In genomic region chr1:185938396-185938795, GRCh38 we compare ENCODE assay signal across 1 cellular context.
TF ChIP-seq lines count a peak whose summit lies in the region.

No MANE protein-coding gene starts in this region.

TF ChIP-seq in WTC11, 78 proteins besides CTCF, POLR2A, EP300 and RAD21 (continued from another document):
- TF ChIP-seq ARID4B (CRISPR knock-in tag; IDR thresholded peaks at IDR 0.05; ENCODE audit: borderline replicate concordance): no peak
- no peak for TF ChIP-seq ATF2 (CRISPR knock-in tag; IDR thresholded peaks at IDR 0.05; ENCODE audit: borderline replicate concordance, low read depth)
- TF ChIP-seq ZSCAN18 (CRISPR knock-in tag; IDR thresholded peaks at IDR 0.05): no peak
- no peak for TF ChIP-seq E2F1 (CRISPR knock-in tag; IDR thresholded peaks at IDR 0.05)
- TF ChIP-seq SMAD4 (CRISPR knock-in tag; IDR thresholded peaks at IDR 0.05): no peak
- TF ChIP-seq MYBL2 (CRISPR knock-in tag; IDR thresholded peaks at IDR 0.05): no peak
- TF ChIP-seq OVOL2 (CRISPR knock-in tag; IDR thresholded peaks at IDR 0.05; ENCODE audit: borderline replicate concordance): no peak
- no peak for TF ChIP-seq FOXP4 (CRISPR knock-in tag; IDR thresholded peaks at IDR 0.05)
- no peak for TF ChIP-seq ERG (CRISPR knock-in tag; IDR thresholded peaks at IDR 0.05)
- TF ChIP-seq KAT7 (CRISPR knock-in tag; IDR thresholded peaks at IDR 0.05; ENCODE audit: borderline replicate concordance): no peak
- no peak for TF ChIP-seq STAT6 (CRISPR knock-in tag; conservative IDR thresholded peaks at IDR 0.05; ENCODE audit: low read depth)
- TF ChIP-seq CBFB (CRISPR knock-in tag; IDR thresholded peaks at IDR 0.05; ENCODE audit: low read depth): no peak
- TF ChIP-seq JUN (CRISPR knock-in tag; IDR thresholded peaks at IDR 0.05): no peak
- no peak for TF ChIP-seq MXD4 (CRISPR knock-in tag; IDR thresholded peaks at IDR 0.05; ENCODE audit: borderline replicate concordance)
